13 cellular contexts compared by ENCODE assay signal in the genomic region with DNA sequence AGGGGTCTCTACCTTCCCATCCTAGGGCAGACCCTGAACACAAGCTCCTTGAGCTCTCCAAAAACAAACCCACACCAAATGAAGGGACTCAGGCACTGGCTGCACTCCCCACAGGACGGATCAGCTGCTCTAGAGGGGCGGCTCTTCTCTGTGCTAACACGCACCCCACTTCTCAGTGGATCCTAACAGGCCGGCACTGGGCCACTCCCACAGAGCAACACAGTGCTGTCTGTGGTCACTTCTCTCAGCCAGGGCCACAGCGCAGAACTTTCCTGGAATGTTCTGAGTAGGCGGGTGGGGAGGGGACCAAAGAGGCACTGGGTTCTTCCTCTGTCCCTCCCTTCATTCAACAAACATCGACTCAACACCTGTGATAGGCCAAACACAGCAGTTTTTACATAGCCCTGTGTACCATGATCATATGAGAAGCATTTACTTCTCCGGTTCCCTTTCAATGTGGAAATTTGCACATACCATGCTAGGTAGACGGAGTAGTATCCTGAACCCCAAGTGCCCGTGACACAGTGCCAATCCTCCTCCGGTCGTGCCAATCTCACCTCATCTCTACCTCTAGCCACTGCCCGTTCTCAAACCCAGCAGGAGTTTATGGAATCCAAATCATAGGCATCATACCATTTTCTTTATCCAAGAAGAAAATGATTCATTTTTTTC.
DNase-seq lines count a peak whose midpoint lies in the region; ATAC-seq and TF ChIP-seq lines count a peak whose summit lies in the region.
"Had no signal": no experiment of that assay in that cellular context is flagged by ENCODE, and none has a peak within 500 bp of the region (broad histone marks: within the 10 kb centered on the region; RNA-seq: fewer than 3 reads in every experiment).

No MANE protein-coding gene starts in this region.

- no peak overlapping the region for H3K4me3 Mint-ChIP-seq in immature natural killer cell
- H3K4me3 Mint-ChIP-seq: memory B cell; stimulated activated memory B cell treated with anti-CD40 and anti-IgM and Interleukin-4, amounts not matched to agents 10 μg/mL and 1 μg/mL and 100 μg/mL, for 72 hours had no signal

- TF ChIP-seq POLR2A in testis (IDR thresholded peaks at IDR 0.05) = no peak

- peak overlapping the region in 1 of 6 donors; percentile 46 for H3K27ac Mint-ChIP-seq in immature natural killer cell
- H3K27ac Mint-ChIP-seq: memory B cell; stimulated activated memory B cell treated with anti-CD40 and anti-IgM and Interleukin-4, amounts not matched to agents 10 μg/mL and 1 μg/mL and 100 μg/mL, for 72 hours had no signal

- no peak for ATAC-seq in HG02642 (IDR thresholded peaks at IDR 0.05; ENCODE audit: poor library complexity, unreplicated experiment)
- ATAC-seq: stimulated activated memory B cell treated with anti-CD40 and anti-IgM and Interleukin-4, amounts not matched to agents 10 μg/mL and 1 μg/mL and 100 μg/mL, for 72 hours had no signal

- H3K27me3 Mint-ChIP-seq in immature natural killer cell (ENCODE audit: low read depth in 3 of 3) = no peaks in the 10 kb centered on the region
- H3K27me3 Mint-ChIP-seq: memory B cell; stimulated activated memory B cell treated with anti-CD40 and anti-IgM and Interleukin-4, amounts not matched to agents 10 μg/mL and 1 μg/mL and 100 μg/mL, for 72 hours had no signal

- H3K27me3 ChIP-seq in ascending aorta (no peaks in the 10 kb centered on the region), muscle layer of colon (ENCODE audit: control insufficient read depth in 1 of 2, insufficient read depth in 2 of 2, low read length in 2 of 2) (no peaks in the 10 kb centered on the region), testis (no peaks in the 10 kb centered on the region)

- H3K27ac ChIP-seq in ascending aorta (peak overlapping the region; percentile 67 to 71), muscle layer of colon (ENCODE audit: low read depth, low read length) (peak overlapping the region; percentile 89), testis (peak overlapping the region in 1 of 2 donors; percentile 47)
- H3K27ac ChIP-seq: parathyroid adenoma had no signal

- 69% methylated on average over 13 of the region's 13 CpGs for WGBS in testis, 2 donors

- no peak for TF ChIP-seq CTCF in ascending aorta (IDR thresholded peaks at IDR 0.05)
- TF ChIP-seq CTCF in testis (IDR thresholded peaks at IDR 0.05) = no peak

- intact Hi-C loops in ascending aorta (cut with DNase I) = loop anchor here (10.0 kb wide), 1 partner anchor 322 kb away; no protein-coding TSS in a partner anchor
- intact Hi-C loops in testis (cut with DNase I; ENCODE audit: low total_unique reads) = loop anchor here (10.0 kb wide), 1 partner anchor 412 kb away; no protein-coding TSS in a partner anchor

- no peaks in the 10 kb centered on the region for H3K9me3 Mint-ChIP-seq in immature natural killer cell
- H3K9me3 Mint-ChIP-seq: memory B cell; stimulated activated memory B cell treated with anti-CD40 and anti-IgM and Interleukin-4, amounts not matched to agents 10 μg/mL and 1 μg/mL and 100 μg/mL, for 72 hours had no signal

- no peaks in the 10 kb centered on the region for H3K9me3 ChIP-seq in ascending aorta
- H3K9me3 ChIP-seq in muscle layer of colon (ENCODE audit: low read length) = no peaks in the 10 kb centered on the region
- H3K9me3 ChIP-seq in testis = no peaks in the 10 kb centered on the region

- no peak overlapping the region for H3K9ac ChIP-seq in muscle layer of colon (ENCODE audit: low read length)
- H3K9ac ChIP-seq: parathyroid adenoma had no signal

- DNase-seq in GM03348 (ENCODE audit: low spot score) (peak; percentile 70), ascending aorta (ENCODE audit: low spot score in 2 of 2) (peak in 1 of 2 donors; percentile 70), testis (peak; percentile 63), NCI-H2227 treated with DMSO at 0.1 percent for 48 hours (lab: John Stamatoyannopoulos, UW) (no peak), immature natural killer cell (no peak)
- DNase-seq: KBM-7; NCI-H526; stimulated activated CD4-positive, alpha-beta T cell treated with anti-CD3 and anti-CD28 coated beads, Interleukin-4, amount 100 ng/mL, for 24 hours had no signal

- H3K4me1 ChIP-seq in ascending aorta (peaks cover 32 to 77% of the 10 kb centered on the region in 2 donors), muscle layer of colon (ENCODE audit: insufficient read depth, low read length) (peaks cover 90% of the 10 kb centered on the region), testis (peaks cover 6% of the 10 kb centered on the region)
- H3K4me1 ChIP-seq: parathyroid adenoma had no signal

- H3K4me1 Mint-ChIP-seq in immature natural killer cell = peaks cover 0 to 7% of the 10 kb centered on the region in 2 donors

- peaks cover 0 to 18% (median 2%) of the 10 kb centered on the region in 3 donors for H3K36me3 Mint-ChIP-seq in immature natural killer cell
- H3K36me3 Mint-ChIP-seq: memory B cell; stimulated activated memory B cell treated with anti-CD40 and anti-IgM and Interleukin-4, amounts not matched to agents 10 μg/mL and 1 μg/mL and 100 μg/mL, for 72 hours had no signal

- H3K4me3 ChIP-seq in ascending aorta = no peak overlapping the region
- no peak overlapping the region for H3K4me3 ChIP-seq in muscle layer of colon (ENCODE audit: low read depth in 1 of 2, low read length in 2 of 2)
- H3K4me3 ChIP-seq in testis = no peak overlapping the region

- H3K36me3 ChIP-seq in ascending aorta (peaks cover 20 to 24% of the 10 kb centered on the region in 2 donors), muscle layer of colon (ENCODE audit: insufficient read depth, low read length) (peaks cover 49% of the 10 kb centered on the region), testis (ENCODE audit: low read depth, missing control alignments) (no peaks in the 10 kb centered on the region)

Comparison
In these comparisons a context has a peak if more than half of its experiments do, and no peak if none do; other contexts are left out.
1. DNase-seq: peak in GM03348 (single experiment) and testis (single experiment); none in NCI-H2227 treated with DMSO at 0.1 percent for 48 hours (single experiment) and immature natural killer cell (0 of 3).